ENCODE assay signal across 24 cellular contexts in genomic region chr10:98096731-98097130, GRCh38.
"Had no signal": no experiment of that assay in that cellular context is flagged by ENCODE, and none has a peak within 500 bp of the region (broad histone marks: within the 10 kb centered on the region; RNA-seq: fewer than 3 reads in every experiment).

No MANE protein-coding gene starts in this region.

- H3K4me3 ChIP-seq: ascending aorta, K562, PC-9, SK-N-MC had no signal

- H3K27ac Mint-ChIP-seq: activated CD4-positive, alpha-beta memory T cell treated with anti-CD3 and anti-CD28 coated beads, Interleukin-2, amount 10 ng/mL, durations not matched to agents 7 days and 5 days; activated naive CD4-positive, alpha-beta T cell treated with anti-CD3 and anti-CD28 coated beads, Interleukin-2, amount 50 U/mL, for 24 hours; activated naive CD8-positive, alpha-beta T cell treated with anti-CD3 and anti-CD28 coated beads, Interleukin-2, amount 10 ng/mL, durations not matched to agents 7 days and 5 days; activated T-cell treated with anti-CD3 and anti-CD28 coated beads, Interleukin-2, amount 50 U/mL, for 24 hours; activated T-helper 2 cell treated with anti-CD3 and anti-CD28 coated beads, Interferon-gamma antibody, Interleukin-2, Interleukin-4, amounts not matched to agents 10 μg/mL and 5 μg/mL and 100 μg/mL, durations not matched to agents 14 hours and 24 hours and 36 hours had no signal

- H3K9me3 Mint-ChIP-seq: activated CD4-positive, alpha-beta memory T cell treated with anti-CD3 and anti-CD28 coated beads, Interleukin-2, amount 10 ng/mL, durations not matched to agents 7 days and 5 days; activated naive CD4-positive, alpha-beta T cell treated with anti-CD3 and anti-CD28 coated beads, Interleukin-2, amount 50 U/mL, for 24 hours; activated naive CD8-positive, alpha-beta T cell treated with anti-CD3 and anti-CD28 coated beads, Interleukin-2, amount 10 ng/mL, durations not matched to agents 7 days and 5 days; activated T-cell treated with anti-CD3 and anti-CD28 coated beads, Interleukin-2, amount 50 U/mL, for 24 hours; activated T-helper 2 cell treated with anti-CD3 and anti-CD28 coated beads, Interferon-gamma antibody, Interleukin-2, Interleukin-4, amounts not matched to agents 10 μg/mL and 5 μg/mL and 100 μg/mL, durations not matched to agents 14 hours and 24 hours and 36 hours had no signal

- H3K4me1 Mint-ChIP-seq: activated CD4-positive, alpha-beta memory T cell treated with anti-CD3 and anti-CD28 coated beads, Interleukin-2, amount 10 ng/mL, durations not matched to agents 7 days and 5 days; activated naive CD4-positive, alpha-beta T cell treated with anti-CD3 and anti-CD28 coated beads, Interleukin-2, amount 50 U/mL, for 24 hours; activated naive CD8-positive, alpha-beta T cell treated with anti-CD3 and anti-CD28 coated beads, Interleukin-2, amount 10 ng/mL, durations not matched to agents 7 days and 5 days had no signal

- DNase-seq: activated CD4-positive, alpha-beta memory T cell treated with anti-CD3 and anti-CD28 coated beads, Interleukin-2, amount 10 ng/mL, durations not matched to agents 7 days and 5 days; activated CD4-positive, alpha-beta T cell treated with anti-CD3 and anti-CD28 coated beads for 1 hour; activated CD4-positive, alpha-beta T cell treated with anti-CD3 and anti-CD28 coated beads for 48 hours; activated CD4-positive, CD25-positive, alpha-beta regulatory T cell; activated gamma-delta T cell; activated naive CD4-positive, alpha-beta T cell treated with Interleukin-2 at 50 U/mL for 16 hours; activated naive CD8-positive, alpha-beta T cell treated with anti-CD3 and anti-CD28 coated beads, Interleukin-2, amount 10 ng/mL, durations not matched to agents 7 days and 5 days; activated T-cell treated with anti-CD3 and anti-CD28 coated beads, Interleukin-2, amount 50 U/mL, for 24 hours; amygdala; NCI-H1092 treated with DMSO at 0.1 percent for 48 hours; NCI-H1694; NCI-H1930; NCI-H2081 treated with DMSO at 0.1 percent for 48 hours; NCI-H510A; NCI-H748 treated with DMSO at 0.1 percent for 48 hours; PC-9; T1000; WERI-Rb-1 had no signal

- H3K4me3 Mint-ChIP-seq: activated CD4-positive, alpha-beta memory T cell treated with anti-CD3 and anti-CD28 coated beads, Interleukin-2, amount 10 ng/mL, durations not matched to agents 7 days and 5 days; activated naive CD4-positive, alpha-beta T cell treated with anti-CD3 and anti-CD28 coated beads, Interleukin-2, amount 50 U/mL, for 24 hours; activated naive CD8-positive, alpha-beta T cell treated with anti-CD3 and anti-CD28 coated beads, Interleukin-2, amount 10 ng/mL, durations not matched to agents 7 days and 5 days; activated T-cell treated with anti-CD3 and anti-CD28 coated beads, Interleukin-2, amount 50 U/mL, for 24 hours had no signal

- ATAC-seq: K562, Right ventricle myocardium inferior had no signal

- H3K27me3 ChIP-seq: ascending aorta had no signal

- H3K36me3 ChIP-seq: ascending aorta, WERI-Rb-1 had no signal

- H3K36me3 Mint-ChIP-seq: activated naive CD4-positive, alpha-beta T cell treated with anti-CD3 and anti-CD28 coated beads, Interleukin-2, amount 50 U/mL, for 24 hours; activated naive CD8-positive, alpha-beta T cell treated with anti-CD3 and anti-CD28 coated beads, Interleukin-2, amount 10 ng/mL, durations not matched to agents 7 days and 5 days had no signal
